In genomic region chr16:69469807-69470561, GRCh38 we compare ENCODE assay signal across 9 cellular contexts. TPM values are rescaled to one million over a fixed set of nuclear protein-coding genes. Genes with fewer than 3 reads are reported as not detected.
DNase-seq lines count a peak whose midpoint lies in the region; ATAC-seq, FAIRE-seq and TF ChIP-seq lines count a peak whose summit lies in the region.
"Had no signal": no experiment of that assay in that cellular context is flagged by ENCODE, and none has a peak within 500 bp of the region (broad histone marks: within the 10 kb centered on the region; RNA-seq: fewer than 3 reads in every experiment).

No MANE protein-coding gene starts in this region.

- peaks cover 25 to 60% (median 43%) of the 10 kb centered on the region in 4 donors for H3K4me1 Mint-ChIP-seq in CD4-positive, CD25-positive, alpha-beta regulatory T cell
- H3K4me1 Mint-ChIP-seq in activated T-cell treated with anti-CD3 and anti-CD28 coated beads, Interleukin-2, amount 50 U/mL, for 4 hours (ENCODE audit: low read depth), result peaks cover 42% of the 10 kb centered on the region

- ATAC-seq in CD4-positive, CD25-positive, alpha-beta regulatory T cell (ENCODE audit: low read depth in 2 of 2), result peak in 1 of 2 donors; percentile 12
- ATAC-seq in HG03175 (IDR thresholded peaks at IDR 0.05; ENCODE audit: unreplicated experiment), result peak; percentile 71
- ATAC-seq in activated T-cell treated with anti-CD3 and anti-CD28 coated beads, Interleukin-2, amount 50 U/mL, for 4 hours, result peak; percentile 77 to 83

- TF ChIP-seq POLR2A in esophagus muscularis mucosa (IDR thresholded peaks at IDR 0.05; ENCODE audit: low read depth), result no peak

- H3K27me3 ChIP-seq in CD4-positive, CD25-positive, alpha-beta regulatory T cell (ENCODE audit: control insufficient read depth, insufficient read depth, low read length), result no peaks in the 10 kb centered on the region
- no peaks in the 10 kb centered on the region for H3K27me3 ChIP-seq in esophagus muscularis mucosa

- peak; percentile 88 for FAIRE-seq in GM19239 (lab: Jason Lieb, UNC)
- FAIRE-seq: RCC 7860 had no signal

- TF ChIP-seq CTCF in esophagus muscularis mucosa (IDR thresholded peaks at IDR 0.05), result no peak

- H3K4me3 ChIP-seq in CD4-positive, CD25-positive, alpha-beta regulatory T cell (ENCODE audit: low read depth, low read length), result peak overlapping the region; percentile 13
- H3K4me3 ChIP-seq in esophagus muscularis mucosa, result no peak overlapping the region

- peaks cover 45% of the 10 kb centered on the region for H3K4me1 ChIP-seq in CD4-positive, CD25-positive, alpha-beta regulatory T cell (ENCODE audit: control insufficient read depth, insufficient read depth, low read length, poor library complexity, severe bottlenecking)
- peaks cover 0 to 9% (median 0%) of the 10 kb centered on the region in 4 donors for H3K4me1 ChIP-seq in esophagus muscularis mucosa

- H3K4me3 Mint-ChIP-seq in CD4-positive, CD25-positive, alpha-beta regulatory T cell, result peak overlapping the region in 3 of 4 donors; percentile 23 to 78 (median 64)
- no peak overlapping the region for H3K4me3 Mint-ChIP-seq in activated T-cell treated with anti-CD3 and anti-CD28 coated beads, Interleukin-2, amount 50 U/mL, for 4 hours

- H3K9me3 ChIP-seq in CD4-positive, CD25-positive, alpha-beta regulatory T cell (ENCODE audit: control insufficient read depth in 2 of 2, low read length in 2 of 2), result no peaks in the 10 kb centered on the region
- no peaks in the 10 kb centered on the region for H3K9me3 ChIP-seq in esophagus muscularis mucosa

- peak in 1 of 3 donors; percentile 28 for DNase-seq in CD4-positive, CD25-positive, alpha-beta regulatory T cell
- DNase-seq in GM19239 (ENCODE audit: insufficient read length, low spot score), result no peak
- no peak for DNase-seq in activated T-cell treated with anti-CD3 and anti-CD28 coated beads, Interleukin-2, amount 50 U/mL, for 4 hours
- DNase-seq in T1000 (lab: John Stamatoyannopoulos, UW), result no peak
- no peak for DNase-seq in esophagus muscularis mucosa (ENCODE audit: extremely low spot score)
- DNase-seq in DMS114 treated with DMSO at 0.1 percent for 48 hours (lab: John Stamatoyannopoulos, UW; ENCODE audit: unreplicated experiment), result no peak
- DNase-seq in iPS-NIHi7 (ENCODE audit: extremely low spot score), result no peak

- H3K27ac Mint-ChIP-seq in CD4-positive, CD25-positive, alpha-beta regulatory T cell, result peak overlapping the region; percentile 5 to 77 (median 50)

- WGBS in esophagus muscularis mucosa, result 85% methylated on average over 4 of the region's 4 CpGs

- no peak for TF ChIP-seq EP300 in esophagus muscularis mucosa (IDR thresholded peaks at IDR 0.05)

- no peaks in the 10 kb centered on the region for H3K27me3 Mint-ChIP-seq in CD4-positive, CD25-positive, alpha-beta regulatory T cell
- H3K27me3 Mint-ChIP-seq in activated T-cell treated with anti-CD3 and anti-CD28 coated beads, Interleukin-2, amount 50 U/mL, for 4 hours (ENCODE audit: low read depth), result no peaks in the 10 kb centered on the region

- intact Hi-C loops in esophagus muscularis mucosa (cut with DNase I), result no loop called here

- no peaks in the 10 kb centered on the region for H3K36me3 ChIP-seq in CD4-positive, CD25-positive, alpha-beta regulatory T cell (ENCODE audit: control insufficient read depth, insufficient read depth, low read length)
- H3K36me3 ChIP-seq in esophagus muscularis mucosa, result peaks cover 0 to 6% (median 0%) of the 10 kb centered on the region in 4 donors

- no peaks in the 10 kb centered on the region for H3K9me3 Mint-ChIP-seq in CD4-positive, CD25-positive, alpha-beta regulatory T cell
- no peaks in the 10 kb centered on the region for H3K9me3 Mint-ChIP-seq in activated T-cell treated with anti-CD3 and anti-CD28 coated beads, Interleukin-2, amount 50 U/mL, for 4 hours

- peaks cover 4% of the 10 kb centered on the region for H3K36me3 Mint-ChIP-seq in CD4-positive, CD25-positive, alpha-beta regulatory T cell
- H3K36me3 Mint-ChIP-seq in activated T-cell treated with anti-CD3 and anti-CD28 coated beads, Interleukin-2, amount 50 U/mL, for 4 hours (ENCODE audit: insufficient read depth), result peaks cover 3% of the 10 kb centered on the region

- peak overlapping the region; percentile 20 for H3K27ac ChIP-seq in CD4-positive, CD25-positive, alpha-beta regulatory T cell (ENCODE audit: insufficient read depth, low read length, poor library complexity, severe bottlenecking)
- no peak overlapping the region for H3K27ac ChIP-seq in esophagus muscularis mucosa (replicated peaks in 1 of 4)

RNA-seq across cellular contexts. Expression of gene CYB5B, which starts 45.6 kb away (rescaled TPM):
- total RNA-seq in CD4-positive, CD25-positive, alpha-beta regulatory T cell, result 52.7 TPM
- polyA plus RNA-seq in CD4-positive, CD25-positive, alpha-beta regulatory T cell, result 100 to 1,000 TPM; 166 to 213 (median 190) TPM
- total RNA-seq in activated T-cell treated with anti-CD3 and anti-CD28 coated beads, Interleukin-2, amount 50 U/mL, for 4 hours, result 100 to 1,000 TPM; 112 to 124 (median 114) TPM
- 10 to 100 TPM; 26.7 to 31.2 (median 29.1) TPM for total RNA-seq in esophagus muscularis mucosa
